Comparison of ENCODE assay signal across 8 cellular contexts in the genomic region with DNA sequence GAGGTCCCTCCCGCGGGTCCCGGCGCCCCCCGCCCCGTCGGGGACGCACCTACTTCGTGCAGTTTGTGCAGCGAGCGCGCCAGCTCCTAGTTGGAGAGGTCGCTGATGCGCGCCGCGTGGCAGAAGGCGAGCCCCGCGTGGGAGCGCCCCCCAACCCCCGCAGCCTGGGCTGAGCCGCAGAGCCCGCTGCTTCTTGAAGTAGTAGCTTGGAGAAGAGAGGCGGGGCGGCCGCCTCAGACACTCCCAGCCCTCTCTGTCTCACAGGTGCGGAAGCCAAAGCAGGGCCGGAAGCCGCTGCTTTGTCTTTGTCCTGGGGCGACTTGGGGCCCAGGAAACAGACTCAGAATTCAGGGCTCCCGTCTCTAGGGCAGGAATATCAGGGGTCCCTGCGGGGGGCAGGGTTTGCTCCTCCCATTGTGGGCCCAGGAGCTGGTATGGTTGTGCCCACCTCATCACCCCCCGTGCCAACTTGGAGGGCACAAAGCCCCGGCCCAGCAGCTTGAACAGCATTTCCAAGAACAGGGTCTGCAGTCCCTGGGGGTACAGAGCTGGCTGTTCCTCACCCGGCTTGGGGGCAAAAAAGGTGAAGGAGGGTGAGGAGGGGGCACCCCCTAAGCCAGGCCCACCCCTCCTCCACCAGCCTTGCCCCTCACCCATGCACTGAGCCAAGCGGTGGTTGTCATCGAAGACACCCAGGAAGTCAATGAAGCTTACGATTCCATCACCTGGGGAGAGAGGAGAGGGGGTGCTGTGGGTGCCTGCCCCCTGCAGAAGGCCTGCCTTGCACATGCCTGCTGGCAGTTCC. TPM values are rescaled to one million over a fixed set of nuclear protein-coding genes. Genes with fewer than 3 reads are reported as not detected.
A peak's percentile ranks its signal among the peaks of the same experiment; 100 is the strongest.
DNase-seq lines count a peak whose midpoint lies in the region; ATAC-seq and TF ChIP-seq lines count a peak whose summit lies in the region.

No MANE protein-coding gene starts in this region.

- TF ChIP-seq CTCF in gastroesophageal sphincter (IDR thresholded peaks at IDR 0.05), result no peak

- peaks cover 0 to 22% (median 9%) of the 10 kb centered on the region in 3 donors for H3K4me1 ChIP-seq in gastroesophageal sphincter
- peaks cover 4% of the 10 kb centered on the region for H3K4me1 ChIP-seq in rectal smooth muscle tissue (ENCODE audit: control insufficient read depth, insufficient read depth, low read length)

- H3K27me3 ChIP-seq in gastroesophageal sphincter (no peaks in the 10 kb centered on the region), rectal smooth muscle tissue (ENCODE audit: control insufficient read depth, insufficient read depth, low read length) (no peaks in the 10 kb centered on the region)

- peak; percentile 58 for DNase-seq in NCI-H510A treated with DMSO at 0.1 percent for 48 hours (lab: John Stamatoyannopoulos, UW)
- DNase-seq in activated T-helper 1 cell treated with Interleukin-2 at 50 U/mL for 16 hours (ENCODE audit: low read depth), result peak; percentile 75
- DNase-seq in KG1 (lab: John Stamatoyannopoulos, UW), result no peak
- no peak for DNase-seq in 8988T

- H3K9ac ChIP-seq in rectal smooth muscle tissue (ENCODE audit: low read length), result peak overlapping the region; percentile 26

- H3K27ac ChIP-seq in gastroesophageal sphincter (peak overlapping the region in 3 of 4 donors; percentile 65 to 76 (median 69)), rectal smooth muscle tissue (ENCODE audit: low read depth, low read length) (no peak overlapping the region)

- peak overlapping the region; percentile 41 to 66 for H3K4me3 ChIP-seq in gastroesophageal sphincter
- peak overlapping the region; percentile 69 for H3K4me3 ChIP-seq in rectal smooth muscle tissue (ENCODE audit: low read length)

- no peak for TF ChIP-seq POLR2A in gastroesophageal sphincter (IDR thresholded peaks at IDR 0.05)

- WGBS in gastroesophageal sphincter (ENCODE audit: low coverage in 1 of 2), 2 donors, result 80% methylated on average over 1 of the region's 39 CpGs; no CpG with 5 or more reads in 1 of the 2 donors

- ATAC-seq in GM18861 (IDR thresholded peaks at IDR 0.05; ENCODE audit: unreplicated experiment) (peak; percentile 41), HG02885 (IDR thresholded peaks at IDR 0.05; ENCODE audit: poor library complexity, unreplicated experiment) (peak; percentile 58), gastroesophageal sphincter (no peak)

- H3K9me3 ChIP-seq in gastroesophageal sphincter, result no peaks in the 10 kb centered on the region

- no peak for TF ChIP-seq EP300 in gastroesophageal sphincter (IDR thresholded peaks at IDR 0.05)

- H3K36me3 ChIP-seq in gastroesophageal sphincter (peaks cover 0 to 28% of the 10 kb centered on the region in 2 donors), rectal smooth muscle tissue (ENCODE audit: control insufficient read depth, insufficient read depth, low read length) (peaks cover 3% of the 10 kb centered on the region)

RNA-seq across cellular contexts. Expression of a gene that starts 13.6 kb away (rescaled TPM):
- not detected for total RNA-seq in gastroesophageal sphincter

RNA-seq across cellular contexts. Expression of a gene that starts 26.6 kb away (rescaled TPM):
- 10 to 100 TPM; 12.0 to 21.9 (median 14.9) TPM for total RNA-seq in gastroesophageal sphincter

Comparison
In these comparisons a context has a peak if more than half of its experiments do, and no peak if none do; other contexts are left out.
1. DNase-seq: peak in NCI-H510A treated with DMSO at 0.1 percent for 48 hours (single experiment) and activated T-helper 1 cell treated with Interleukin-2 at 50 U/mL for 16 hours (single experiment); none in KG1 (single experiment) and 8988T (single experiment).